Comparison of ENCODE assay signal across 19 cellular contexts in genomic region chr4:130814896-130815295, GRCh38.
"Had no signal": no experiment of that assay in that cellular context is flagged by ENCODE, and none has a peak within 500 bp of the region (broad histone marks: within the 10 kb centered on the region; RNA-seq: fewer than 3 reads in every experiment).

No MANE protein-coding gene starts in this region.

- H3K4me3 ChIP-seq: coronary artery, esophagus squamous epithelium, thoracic aorta, upper lobe of right lung had no signal

- H3K36me3 ChIP-seq: brain microvascular endothelial cell, esophagus squamous epithelium, thoracic aorta, upper lobe of right lung had no signal

- ATAC-seq: left ventricle myocardium superior; stimulated activated effector memory CD8-positive, alpha-beta T cell treated with anti-CD3 and anti-CD28 coated beads, Interleukin-12 subunit alpha, Interleukin-12 subunit beta, amount 100 ng/mL, for 72 hours; upper lobe of right lung had no signal

- H3K9me3 ChIP-seq: esophagus squamous epithelium, thoracic aorta, upper lobe of right lung had no signal

- H3K4me1 ChIP-seq: esophagus squamous epithelium, upper lobe of right lung had no signal

- DNase-seq: activated CD4-positive, alpha-beta T cell treated with anti-CD3 and anti-CD28 coated beads, Interleukin-2, amount 50 U/mL, for 1 hour; activated naive CD4-positive, alpha-beta T cell; activated T-cell treated with anti-CD3 and anti-CD28 coated beads for 4 hours; anterior cingulate cortex; brain microvascular endothelial cell; esophagus squamous epithelium; glutamatergic neuron; kidney glomerular epithelial cell; left ventricle myocardium superior; mesendoderm; nucleus accumbens; posterior cingulate gyrus; retina; stimulated activated CD4-positive, alpha-beta T cell treated with anti-CD3 and anti-CD28 coated beads, Interleukin-12 subunit alpha, Interleukin-12 subunit beta, amount 100 ng/mL, for 4 hours; stimulated activated CD4-positive, alpha-beta T cell treated with anti-CD3 and anti-CD28 coated beads, Interleukin-2, amount 100 ng/mL, for 24 hours; upper lobe of right lung had no signal

- H3K27ac ChIP-seq: brain microvascular endothelial cell, coronary artery, esophagus squamous epithelium, thoracic aorta, upper lobe of right lung had no signal

- H3K27me3 ChIP-seq: brain microvascular endothelial cell, esophagus squamous epithelium, upper lobe of right lung had no signal
